ENCODE assay signal across 17 cellular contexts in genomic region chr3:45704544-45704943, GRCh38.
"Had no signal": no experiment of that assay in that cellular context is flagged by ENCODE, and none has a peak within 500 bp of the region (broad histone marks: within the 10 kb centered on the region; RNA-seq: fewer than 3 reads in every experiment).

No MANE protein-coding gene starts in this region.

- H3K27ac ChIP-seq: breast epithelium, neutrophil, parathyroid adenoma, SJSA1, thyroid gland had no signal

- H3K9me3 Mint-ChIP-seq: activated CD4-positive, alpha-beta T cell treated with anti-CD3 and anti-CD28 coated beads, Interleukin-2, amount 10 ng/mL, durations not matched to agents 7 days and 5 days; activated naive CD8-positive, alpha-beta T cell treated with anti-CD3 and anti-CD28 coated beads, Interleukin-2, amount 10 ng/mL, durations not matched to agents 7 days and 5 days; naive B cell; stimulated activated effector memory CD8-positive, alpha-beta T cell treated with anti-CD3 and anti-CD28 coated beads, Interleukin-12 subunit alpha, Interleukin-12 subunit beta, amount 100 ng/mL, for 72 hours had no signal

- H3K4me1 ChIP-seq: breast epithelium, parathyroid adenoma, SJSA1 had no signal

- H3K27me3 Mint-ChIP-seq: activated CD4-positive, alpha-beta T cell treated with anti-CD3 and anti-CD28 coated beads, Interleukin-2, amount 10 ng/mL, durations not matched to agents 7 days and 5 days; activated naive CD8-positive, alpha-beta T cell treated with anti-CD3 and anti-CD28 coated beads, Interleukin-2, amount 10 ng/mL, durations not matched to agents 7 days and 5 days; naive B cell had no signal

- DNase-seq: activated CD4-positive, alpha-beta T cell treated with anti-CD3 and anti-CD28 coated beads, Interleukin-2, amount 10 ng/mL, durations not matched to agents 7 days and 5 days; activated gamma-delta T cell; activated naive CD8-positive, alpha-beta T cell treated with anti-CD3 and anti-CD28 coated beads, Interleukin-2, amount 10 ng/mL, durations not matched to agents 7 days and 5 days; aorta; mammary epithelial cell; naive B cell; retina; stimulated activated CD4-positive, alpha-beta T cell treated with anti-CD3 and anti-CD28 coated beads, Interleukin-12 subunit alpha, Interleukin-12 subunit beta, amount 100 ng/mL, for 4 hours; stimulated activated CD4-positive, alpha-beta T cell treated with anti-CD3 and anti-CD28 coated beads, Interleukin-2, amount 100 ng/mL, for 24 hours; thyroid gland had no signal

- H3K27me3 ChIP-seq: breast epithelium, neutrophil, SJSA1, thyroid gland had no signal

- H3K4me3 ChIP-seq: breast epithelium, SJSA1, thyroid gland had no signal

- H3K36me3 ChIP-seq: breast epithelium had no signal

- H3K27ac Mint-ChIP-seq: activated CD4-positive, alpha-beta T cell treated with anti-CD3 and anti-CD28 coated beads, Interleukin-2, amount 10 ng/mL, durations not matched to agents 7 days and 5 days; activated naive CD8-positive, alpha-beta T cell treated with anti-CD3 and anti-CD28 coated beads, Interleukin-2, amount 10 ng/mL, durations not matched to agents 7 days and 5 days; stimulated activated effector memory CD8-positive, alpha-beta T cell treated with anti-CD3 and anti-CD28 coated beads, Interleukin-12 subunit alpha, Interleukin-12 subunit beta, amount 100 ng/mL, for 72 hours had no signal

- H3K9me3 ChIP-seq: breast epithelium, neutrophil, SJSA1, thyroid gland had no signal

- H3K4me3 Mint-ChIP-seq: activated CD4-positive, alpha-beta T cell treated with anti-CD3 and anti-CD28 coated beads, Interleukin-2, amount 10 ng/mL, durations not matched to agents 7 days and 5 days; activated naive CD8-positive, alpha-beta T cell treated with anti-CD3 and anti-CD28 coated beads, Interleukin-2, amount 10 ng/mL, durations not matched to agents 7 days and 5 days; naive B cell; stimulated activated effector memory CD8-positive, alpha-beta T cell treated with anti-CD3 and anti-CD28 coated beads, Interleukin-12 subunit alpha, Interleukin-12 subunit beta, amount 100 ng/mL, for 72 hours had no signal

- ATAC-seq: esophagus mucosa; left lobe of liver; stimulated activated effector memory CD8-positive, alpha-beta T cell treated with anti-CD3 and anti-CD28 coated beads, Interleukin-12 subunit alpha, Interleukin-12 subunit beta, amount 100 ng/mL, for 72 hours had no signal
